ENCODE assay signal across 8 cellular contexts in the genomic region with DNA sequence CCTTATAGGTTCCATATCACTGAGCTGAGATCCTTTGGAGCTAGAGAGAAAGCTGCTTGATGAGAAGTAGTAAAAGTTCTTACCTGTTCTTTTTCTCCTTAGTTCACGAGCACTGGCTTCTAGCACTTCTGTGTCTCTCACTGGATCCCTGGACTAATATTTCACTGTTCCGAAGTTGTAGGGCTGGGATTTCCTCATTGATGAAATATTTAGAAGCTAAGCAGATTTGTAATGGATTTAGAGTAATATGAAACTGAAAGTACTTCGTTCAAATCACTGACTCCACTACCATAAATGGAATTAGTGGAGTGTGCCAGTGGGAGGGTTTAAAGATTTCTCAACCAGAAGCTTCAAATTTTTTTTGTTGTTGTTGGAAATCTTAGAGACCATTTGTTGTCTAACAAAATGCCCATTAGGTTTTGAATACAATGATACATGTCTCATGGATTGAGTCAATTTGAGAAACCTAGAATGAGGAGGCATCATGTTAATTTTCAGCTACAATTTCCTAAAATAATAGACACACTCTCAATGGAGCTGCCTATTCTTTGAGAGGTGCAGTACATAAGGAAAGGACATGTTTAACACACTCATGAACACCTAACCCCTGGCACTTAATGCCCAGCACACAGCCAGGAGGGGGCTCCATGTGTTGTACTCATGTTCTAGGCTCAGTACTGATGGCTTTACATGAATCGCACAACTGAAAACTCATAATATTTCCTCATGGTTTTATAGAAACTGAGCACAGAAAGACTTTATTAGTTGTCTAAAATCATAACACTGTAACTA. TPM values are rescaled to one million over a fixed set of nuclear protein-coding genes. Genes with fewer than 3 reads are reported as not detected.
DNase-seq lines count a peak whose midpoint lies in the region; ATAC-seq and TF ChIP-seq lines count a peak whose summit lies in the region.

GBP1 (minus strand) TSS at position 132 of the 792 bp plus-strand sequence. CDS start 1,974 bp downstream, outside the sequence.

- H3K4me3 ChIP-seq in GM23248 (peak within 1 kb of the TSS; percentile 95), cardiac fibroblast (replicated peaks in 1 of 2; ENCODE audit: low read depth in 2 of 2, low read length in 2 of 2) (peak within 1 kb of the TSS; percentile 47 to 60), left lung (peak within 1 kb of the TSS; percentile 39 to 61), suprapubic skin (peak within 1 kb of the TSS; percentile 53)

- H3K9ac ChIP-seq in GM23248, result peak within 1 kb of the TSS; percentile 79

- peaks cover 23% of the 10 kb centered on the region for H3F3A ChIP-seq in GM23248 (ENCODE audit: insufficient read depth)

- TF ChIP-seq CTCF in GM10266 (IDR thresholded peaks at IDR 0.05; ENCODE audit: control insufficient read depth, insufficient read depth, low read depth, missing control alignments), result no peak
- no peak for TF ChIP-seq CTCF in cardiac fibroblast (IDR thresholded peaks at IDR 0.05; ENCODE audit: low read depth, low read length)
- no peak for TF ChIP-seq CTCF in left lung (IDR thresholded peaks at IDR 0.05)
- TF ChIP-seq CTCF in suprapubic skin (IDR thresholded peaks at IDR 0.05), result no peak
- TF ChIP-seq CTCF in progenitor cell of endocrine pancreas (IDR thresholded peaks at IDR 0.05; ENCODE audit: unreplicated experiment), result no peak

- H3K4me2 ChIP-seq in GM23248 (ENCODE audit: unreplicated experiment), result peak within 1 kb of the TSS; percentile 94

- peak; percentile 93 for ATAC-seq in left lung

- 14 to 18% methylated on average over 4 of the region's 4 CpGs for WGBS in GM23248 (ENCODE audit: low coverage in 1 of 2, low lambda C conversion rate in 2 of 2, missing lambda C conversion rate in 2 of 2), 2 experiments
- 19% methylated on average over 4 of the region's 4 CpGs for WGBS in suprapubic skin

- in situ Hi-C loops in GM23248 (cut with MboI), result no loop called here

- peak in 1 of 2 donors; percentile 26 for TF ChIP-seq POLR2A in suprapubic skin (IDR thresholded peaks at IDR 0.05)

- no peaks in the 10 kb centered on the region for H4K20me1 ChIP-seq in GM23248 (ENCODE audit: insufficient read depth)

- no peaks in the 10 kb centered on the region for H3K9me2 ChIP-seq in GM23248 (ENCODE audit: insufficient read depth)

- no peaks in the 10 kb centered on the region for H3K4me1 Mint-ChIP-seq in progenitor cell of endocrine pancreas (ENCODE audit: low read depth)

- H3K9me3 Mint-ChIP-seq in progenitor cell of endocrine pancreas (ENCODE audit: low read depth), result no peaks in the 10 kb centered on the region

- no peak for TF ChIP-seq EP300 in suprapubic skin (IDR thresholded peaks at IDR 0.05)

- intact Hi-C loops in left lung (cut with DNase I), result no loop called here

- no peaks in the 10 kb centered on the region for H3K27me3 Mint-ChIP-seq in progenitor cell of endocrine pancreas

- H3K27ac ChIP-seq in GM23248 (peak within 1 kb of the TSS; percentile 77), left lung (peak within 1 kb of the TSS; percentile 80 to 91), suprapubic skin (peak within 1 kb of the TSS; percentile 82)

- H3K36me3 Mint-ChIP-seq in progenitor cell of endocrine pancreas (ENCODE audit: insufficient read depth), result no peaks in the 10 kb centered on the region

- peak within 1 kb of the TSS; percentile 84 for H2AFZ ChIP-seq in GM23248

- H3K79me2 ChIP-seq in GM23248 (ENCODE audit: insufficient read depth), result peaks cover 39% of the 10 kb centered on the region

- no peak within 1 kb of the TSS for H3K27ac Mint-ChIP-seq in progenitor cell of endocrine pancreas

- H3K36me3 ChIP-seq in GM23248 (ENCODE audit: low read depth) (no peaks in the 10 kb centered on the region), left lung (peaks cover 0 to 10% of the 10 kb centered on the region in 2 donors), suprapubic skin (no peaks in the 10 kb centered on the region)

- no peak within 1 kb of the TSS for H3K4me3 Mint-ChIP-seq in progenitor cell of endocrine pancreas (ENCODE audit: low read depth)

- DNase-seq in GM10266 (ENCODE audit: extremely low spot score) (peak; percentile 11), GM23248 (peak; percentile 86), NCI-H2029 treated with DMSO at 0.1 percent for 48 hours (lab: John Stamatoyannopoulos, UW) (peak; percentile 59), cardiac fibroblast (ENCODE audit: low read depth in 2 of 2) (peak; percentile 89 to 95), left lung (no peak), suprapubic skin (ENCODE audit: low spot score in 2 of 2) (no peak), progenitor cell of endocrine pancreas (ENCODE audit: low spot score, unreplicated experiment) (no peak), hippocampal formation (lab: John Stamatoyannopoulos, UW) (no peak)

- H3K27me3 ChIP-seq in GM23248 (replicated peaks; ENCODE audit: insufficient read depth), result no peaks in the 10 kb centered on the region
- H3K27me3 ChIP-seq in left lung, result no peaks in the 10 kb centered on the region
- H3K27me3 ChIP-seq in suprapubic skin, result no peaks in the 10 kb centered on the region

- no peaks in the 10 kb centered on the region for H3K9me3 ChIP-seq in GM23248 (ENCODE audit: low read depth)
- H3K9me3 ChIP-seq in left lung, result no peaks in the 10 kb centered on the region
- H3K9me3 ChIP-seq in suprapubic skin, result no peaks in the 10 kb centered on the region

- H3K4me1 ChIP-seq in GM23248 (ENCODE audit: insufficient read depth) (peaks cover 34% of the 10 kb centered on the region), left lung (peaks cover 7 to 50% of the 10 kb centered on the region in 2 donors), suprapubic skin (peaks cover 30% of the 10 kb centered on the region)

RNA-seq across cellular contexts. Expression of gene GBP1, which starts in this region (rescaled TPM):
- total RNA-seq in GM23248 (2014; rRNA removed; shearing (Covaris generic)), result 25.2 and 42.5 TPM in 2 replicates
- 18.4 and 19.2 TPM in 2 replicates for polyA plus RNA-seq in GM23248 (2016; fragmentation: Nextera tagmentation; extraction: Ambion mirVana)
- total RNA-seq in left lung, result 10 to 100 TPM; 51.3 to 64.3 TPM
- total RNA-seq in suprapubic skin, result 10 to 100 TPM in 3 of 4 donors, 1 to 10 TPM in 1; 8.9 to 14.3 (median 11.5) TPM
- not detected in 2 replicates for total RNA-seq in progenitor cell of endocrine pancreas

Comparison
In these comparisons a context has a peak if more than half of its experiments do, and no peak if none do; other contexts are left out.
1. DNase-seq: peak in GM10266 (single experiment), GM23248 (single experiment), NCI-H2029 treated with DMSO at 0.1 percent for 48 hours (single experiment) and cardiac fibroblast (2 of 2); none in left lung (0 of 2), suprapubic skin (0 of 2), progenitor cell of endocrine pancreas (single experiment) and hippocampal formation (0 of 2).
2. Peak in every context shown above with its lines, with median percentiles within 50 percentile points of each other: H3K27ac ChIP-seq and H3K4me3 ChIP-seq.